ENCODE assay signal across 1 cellular context in the genomic region with DNA sequence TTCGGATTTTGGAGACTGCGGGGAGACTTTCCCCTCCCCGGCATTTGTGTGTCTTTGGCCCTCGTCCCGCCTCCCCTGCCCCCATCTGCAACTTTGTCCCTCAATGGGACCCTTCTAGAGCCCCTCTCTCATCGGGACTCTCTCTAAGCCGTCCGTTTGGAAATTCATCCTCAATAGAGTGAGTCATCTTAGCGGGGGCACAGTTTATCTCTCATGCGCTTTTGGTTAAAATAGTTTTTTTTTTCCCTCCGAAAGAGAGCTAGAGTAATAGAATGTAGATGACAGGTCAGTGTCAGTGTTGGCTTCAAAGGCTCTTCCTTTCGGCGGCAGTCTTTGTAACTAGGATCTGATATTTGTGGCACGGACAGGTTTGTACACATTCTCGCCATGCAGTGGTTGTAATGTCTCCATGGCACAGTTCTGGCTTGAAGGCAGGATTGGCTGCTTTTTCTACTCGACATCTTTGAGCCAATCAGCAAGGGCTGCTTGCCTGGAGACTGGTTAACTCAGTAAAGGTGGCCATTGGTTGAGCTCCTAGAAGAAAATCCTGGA.
TF ChIP-seq lines count a peak whose summit lies in the region.

No MANE protein-coding gene starts in this region.

TF ChIP-seq in K562, 482 proteins besides CTCF, POLR2A, EP300 and RAD21 (continued from another document and continues in another):
- no peak for TF ChIP-seq ZMIZ1 (IDR thresholded peaks at IDR 0.05; ENCODE audit: low read depth in 2 of 2, low read length in 2 of 2)
- TF ChIP-seq ZNF586 (CRISPR knock-in tag; conservative IDR thresholded peaks at IDR 0.05), result no peak
- peak in 1 of 2 experiments; percentile 46; a peak in 1 of 4 replicates for TF ChIP-seq HDAC1 (IDR thresholded peaks at IDR 0.05)
- 0 out of 2 replicates have a peak, but pooled peaks have one; percentile 39 for TF ChIP-seq RAD51 (IDR thresholded peaks at IDR 0.05; ENCODE audit: borderline replicate concordance, low read depth)
- no peak for TF ChIP-seq NFIC (IDR thresholded peaks at IDR 0.05)
- no peak for TF ChIP-seq ZNF699 (CRISPR knock-in tag; IDR thresholded peaks at IDR 0.05; ENCODE audit: insufficient replicate concordance)
- TF ChIP-seq PREB (CRISPR knock-in tag; IDR thresholded peaks at IDR 0.05), result no peak
- TF ChIP-seq, protein P1, sequence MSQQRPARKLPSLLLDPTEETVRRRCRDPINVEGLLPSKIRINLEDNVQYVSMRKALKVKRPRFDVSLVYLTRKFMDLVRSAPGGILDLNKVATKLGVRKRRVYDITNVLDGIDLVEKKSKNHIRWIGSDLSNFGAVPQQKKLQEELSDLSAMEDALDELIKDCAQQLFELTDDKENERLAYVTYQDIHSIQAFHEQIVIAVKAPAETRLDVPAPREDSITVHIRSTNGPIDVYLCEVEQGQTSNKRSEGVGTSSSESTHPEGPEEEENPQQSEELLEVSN (IDR thresholded peaks at IDR 0.05; ENCODE audit: borderline replicate concordance in 1 of 2, extremely low read depth in 1 of 2, insufficient read depth in 1 of 2, insufficient read length in 1 of 2, low read depth in 1 of 2, low read length in 1 of 2, poor library complexity in 1 of 2, severe bottlenecking in 1 of 2), result peak in 1 of 2 experiments; percentile 5
- peak in 1 of 2 experiments; percentile 15; a peak in 1 of 4 replicates for TF ChIP-seq CSDE1 (IDR thresholded peaks at IDR 0.05)
- TF ChIP-seq, protein P2, sequence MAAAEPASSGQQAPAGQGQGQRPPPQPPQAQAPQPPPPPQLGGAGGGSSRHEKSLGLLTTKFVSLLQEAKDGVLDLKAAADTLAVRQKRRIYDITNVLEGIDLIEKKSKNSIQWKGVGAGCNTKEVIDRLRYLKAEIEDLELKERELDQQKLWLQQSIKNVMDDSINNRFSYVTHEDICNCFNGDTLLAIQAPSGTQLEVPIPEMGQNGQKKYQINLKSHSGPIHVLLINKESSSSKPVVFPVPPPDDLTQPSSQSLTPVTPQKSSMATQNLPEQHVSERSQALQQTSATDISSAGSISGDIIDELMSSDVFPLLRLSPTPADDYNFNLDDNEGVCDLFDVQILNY (CRISPR knock-in tag; IDR thresholded peaks at IDR 0.05), result no peak
- TF ChIP-seq ZKSCAN8 (CRISPR knock-in tag; IDR thresholded peaks at IDR 0.05), result no peak
- TF ChIP-seq TCF7L2 (IDR thresholded peaks at IDR 0.05; ENCODE audit: low read depth, low read length), result no peak
- TF ChIP-seq CXXC5 (CRISPR knock-in tag; IDR thresholded peaks at IDR 0.05), result no peak; the same call in 1 of the 2 replicates
- no peak for TF ChIP-seq ZFP30 (CRISPR knock-in tag; IDR thresholded peaks at IDR 0.05; ENCODE audit: borderline replicate concordance)
- no peak for TF ChIP-seq ZNF165 (CRISPR knock-in tag; IDR thresholded peaks at IDR 0.05; ENCODE audit: borderline replicate concordance)
- no peak for TF ChIP-seq MCM5 (IDR thresholded peaks at IDR 0.05; ENCODE audit: low read depth)
- peak; percentile 55 for TF ChIP-seq TAF9B (IDR thresholded peaks at IDR 0.05; ENCODE audit: partially characterized antibody)
- TF ChIP-seq KLF10 (CRISPR knock-in tag; IDR thresholded peaks at IDR 0.05), result no peak
- no peak for TF ChIP-seq ZNF830 (CRISPR knock-in tag; IDR thresholded peaks at IDR 0.05)
- TF ChIP-seq, protein P3, sequence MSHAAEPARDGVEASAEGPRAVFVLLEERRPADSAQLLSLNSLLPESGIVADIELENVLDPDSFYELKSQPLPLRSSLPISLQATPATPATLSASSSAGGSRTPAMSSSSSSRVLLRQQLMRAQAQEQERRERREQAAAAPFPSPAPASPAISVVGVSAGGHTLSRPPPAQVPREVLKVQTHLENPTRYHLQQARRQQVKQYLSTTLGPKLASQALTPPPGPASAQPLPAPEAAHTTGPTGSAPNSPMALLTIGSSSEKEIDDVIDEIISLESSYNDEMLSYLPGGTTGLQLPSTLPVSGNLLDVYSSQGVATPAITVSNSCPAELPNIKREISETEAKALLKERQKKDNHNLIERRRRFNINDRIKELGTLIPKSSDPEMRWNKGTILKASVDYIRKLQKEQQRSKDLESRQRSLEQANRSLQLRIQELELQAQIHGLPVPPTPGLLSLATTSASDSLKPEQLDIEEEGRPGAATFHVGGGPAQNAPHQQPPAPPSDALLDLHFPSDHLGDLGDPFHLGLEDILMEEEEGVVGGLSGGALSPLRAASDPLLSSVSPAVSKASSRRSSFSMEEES (CRISPR knock-in tag; IDR thresholded peaks at IDR 0.05), result no peak
- 0 out of 2 replicates have a peak, but pooled peaks have one; percentile 2 for TF ChIP-seq SIN3B (IDR thresholded peaks at IDR 0.05; ENCODE audit: low read depth)
- no peak; the same call in 1 of the 2 replicates for TF ChIP-seq RNF2 (IDR thresholded peaks at IDR 0.05)
- no peak for TF ChIP-seq TSC22D4 (tag; IDR thresholded peaks at IDR 0.05)
- no peak for TF ChIP-seq CREBBP (IDR thresholded peaks at IDR 0.05; ENCODE audit: low read depth, low read length)
- TF ChIP-seq TEAD4 (IDR thresholded peaks at IDR 0.05; ENCODE audit: low read length), result no peak; the same call in 1 of the 2 replicates
- TF ChIP-seq TEAD4 (CRISPR knock-in tag; IDR thresholded peaks at IDR 0.05; ENCODE audit: borderline replicate concordance), result no peak
- TF ChIP-seq MYNN (IDR thresholded peaks at IDR 0.05), result 0 out of 2 replicates have a peak, but pooled peaks have one; percentile 20
- no peak for TF ChIP-seq MYNN (CRISPR knock-in tag; IDR thresholded peaks at IDR 0.05)
- no peak for TF ChIP-seq ESRRB (CRISPR knock-in tag; IDR thresholded peaks at IDR 0.05; ENCODE audit: borderline replicate concordance)
- no peak for TF ChIP-seq HOXB6 (CRISPR knock-in tag; IDR thresholded peaks at IDR 0.05; ENCODE audit: borderline replicate concordance)
- no peak for TF ChIP-seq POU5F1 (IDR thresholded peaks at IDR 0.05; ENCODE audit: borderline replicate concordance, low read depth, low read length, partially characterized antibody)
- TF ChIP-seq, protein P4, sequence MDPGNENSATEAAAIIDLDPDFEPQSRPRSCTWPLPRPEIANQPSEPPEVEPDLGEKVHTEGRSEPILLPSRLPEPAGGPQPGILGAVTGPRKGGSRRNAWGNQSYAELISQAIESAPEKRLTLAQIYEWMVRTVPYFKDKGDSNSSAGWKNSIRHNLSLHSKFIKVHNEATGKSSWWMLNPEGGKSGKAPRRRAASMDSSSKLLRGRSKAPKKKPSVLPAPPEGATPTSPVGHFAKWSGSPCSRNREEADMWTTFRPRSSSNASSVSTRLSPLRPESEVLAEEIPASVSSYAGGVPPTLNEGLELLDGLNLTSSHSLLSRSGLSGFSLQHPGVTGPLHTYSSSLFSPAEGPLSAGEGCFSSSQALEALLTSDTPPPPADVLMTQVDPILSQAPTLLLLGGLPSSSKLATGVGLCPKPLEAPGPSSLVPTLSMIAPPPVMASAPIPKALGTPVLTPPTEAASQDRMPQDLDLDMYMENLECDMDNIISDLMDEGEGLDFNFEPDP (CRISPR knock-in tag; IDR thresholded peaks at IDR 0.05), result no peak
- no peak for TF ChIP-seq RFX5 (IDR thresholded peaks at IDR 0.05; ENCODE audit: low read depth, low read length)
- TF ChIP-seq ZFP36 (IDR thresholded peaks at IDR 0.05; ENCODE audit: low read depth, low read length, partially characterized antibody), result no peak
- TF ChIP-seq ELF2 (CRISPR knock-in tag; IDR thresholded peaks at IDR 0.05), result no peak
- TF ChIP-seq NR4A1 (CRISPR knock-in tag; IDR thresholded peaks at IDR 0.05), result no peak
- no peak for TF ChIP-seq NR4A1 (tag; IDR thresholded peaks at IDR 0.05)
- TF ChIP-seq ZNF507 (tag; conservative IDR thresholded peaks at IDR 0.05), result no peak
- TF ChIP-seq, protein P5, sequence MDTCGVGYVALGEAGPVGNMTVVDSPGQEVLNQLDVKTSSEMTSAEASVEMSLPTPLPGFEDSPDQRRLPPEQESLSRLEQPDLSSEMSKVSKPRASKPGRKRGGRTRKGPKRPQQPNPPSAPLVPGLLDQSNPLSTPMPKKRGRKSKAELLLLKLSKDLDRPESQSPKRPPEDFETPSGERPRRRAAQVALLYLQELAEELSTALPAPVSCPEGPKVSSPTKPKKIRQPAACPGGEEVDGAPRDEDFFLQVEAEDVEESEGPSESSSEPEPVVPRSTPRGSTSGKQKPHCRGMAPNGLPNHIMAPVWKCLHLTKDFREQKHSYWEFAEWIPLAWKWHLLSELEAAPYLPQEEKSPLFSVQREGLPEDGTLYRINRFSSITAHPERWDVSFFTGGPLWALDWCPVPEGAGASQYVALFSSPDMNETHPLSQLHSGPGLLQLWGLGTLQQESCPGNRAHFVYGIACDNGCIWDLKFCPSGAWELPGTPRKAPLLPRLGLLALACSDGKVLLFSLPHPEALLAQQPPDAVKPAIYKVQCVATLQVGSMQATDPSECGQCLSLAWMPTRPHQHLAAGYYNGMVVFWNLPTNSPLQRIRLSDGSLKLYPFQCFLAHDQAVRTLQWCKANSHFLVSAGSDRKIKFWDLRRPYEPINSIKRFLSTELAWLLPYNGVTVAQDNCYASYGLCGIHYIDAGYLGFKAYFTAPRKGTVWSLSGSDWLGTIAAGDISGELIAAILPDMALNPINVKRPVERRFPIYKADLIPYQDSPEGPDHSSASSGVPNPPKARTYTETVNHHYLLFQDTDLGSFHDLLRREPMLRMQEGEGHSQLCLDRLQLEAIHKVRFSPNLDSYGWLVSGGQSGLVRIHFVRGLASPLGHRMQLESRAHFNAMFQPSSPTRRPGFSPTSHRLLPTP (IDR thresholded peaks at IDR 0.05; ENCODE audit: borderline replicate concordance, extremely low read depth, insufficient read length), result no peak
- TF ChIP-seq, protein P6, sequence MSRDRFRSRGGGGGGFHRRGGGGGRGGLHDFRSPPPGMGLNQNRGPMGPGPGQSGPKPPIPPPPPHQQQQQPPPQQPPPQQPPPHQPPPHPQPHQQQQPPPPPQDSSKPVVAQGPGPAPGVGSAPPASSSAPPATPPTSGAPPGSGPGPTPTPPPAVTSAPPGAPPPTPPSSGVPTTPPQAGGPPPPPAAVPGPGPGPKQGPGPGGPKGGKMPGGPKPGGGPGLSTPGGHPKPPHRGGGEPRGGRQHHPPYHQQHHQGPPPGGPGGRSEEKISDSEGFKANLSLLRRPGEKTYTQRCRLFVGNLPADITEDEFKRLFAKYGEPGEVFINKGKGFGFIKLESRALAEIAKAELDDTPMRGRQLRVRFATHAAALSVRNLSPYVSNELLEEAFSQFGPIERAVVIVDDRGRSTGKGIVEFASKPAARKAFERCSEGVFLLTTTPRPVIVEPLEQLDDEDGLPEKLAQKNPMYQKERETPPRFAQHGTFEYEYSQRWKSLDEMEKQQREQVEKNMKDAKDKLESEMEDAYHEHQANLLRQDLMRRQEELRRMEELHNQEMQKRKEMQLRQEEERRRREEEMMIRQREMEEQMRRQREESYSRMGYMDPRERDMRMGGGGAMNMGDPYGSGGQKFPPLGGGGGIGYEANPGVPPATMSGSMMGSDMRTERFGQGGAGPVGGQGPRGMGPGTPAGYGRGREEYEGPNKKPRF (IDR thresholded peaks at IDR 0.05; ENCODE audit: low read depth, low read length), result no peak
- TF ChIP-seq, protein P7, sequence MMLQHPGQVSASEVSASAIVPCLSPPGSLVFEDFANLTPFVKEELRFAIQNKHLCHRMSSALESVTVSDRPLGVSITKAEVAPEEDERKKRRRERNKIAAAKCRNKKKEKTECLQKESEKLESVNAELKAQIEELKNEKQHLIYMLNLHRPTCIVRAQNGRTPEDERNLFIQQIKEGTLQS (IDR thresholded peaks at IDR 0.05), result peak; percentile 93
- TF ChIP-seq, protein P7 (CRISPR knock-in tag; conservative IDR thresholded peaks at IDR 0.05), result no peak
- TF ChIP-seq FOXK2 (conservative IDR thresholded peaks at IDR 0.05 in 1 of 2, IDR thresholded peaks at IDR 0.05 in 1 of 2; ENCODE audit: low read depth in 2 of 2), result no peak
- TF ChIP-seq BMI1 (IDR thresholded peaks at IDR 0.05; ENCODE audit: low read length), result no peak
- TF ChIP-seq KDM4B (IDR thresholded peaks at IDR 0.05; ENCODE audit: borderline replicate concordance in 2 of 2, low read depth in 1 of 2), result no peak
- 0 out of 4 replicates have a peak, but pooled peaks of 1 of the 2 experiments have one; percentile 13 for TF ChIP-seq TEAD1 (CRISPR knock-in tag; IDR thresholded peaks at IDR 0.05)
- TF ChIP-seq E2F1 (CRISPR knock-in tag; IDR thresholded peaks at IDR 0.05), result no peak
